10 cellular contexts compared by ENCODE assay signal in genomic region chr9:137055385-137056364, GRCh38. TPM values are rescaled to one million over a fixed set of nuclear protein-coding genes. Genes with fewer than 3 reads are reported as not detected.
DNase-seq lines count a peak whose midpoint lies in the region; TF ChIP-seq lines count a peak whose summit lies in the region.
"Had no signal": no experiment of that assay in that cellular context is flagged by ENCODE, and none has a peak within 500 bp of the region (broad histone marks: within the 10 kb centered on the region; RNA-seq: fewer than 3 reads in every experiment).

No MANE protein-coding gene starts in this region.

- TF ChIP-seq CTCF in BE2C (IDR thresholded peaks at IDR 0.05; ENCODE audit: low read depth, low read length) (no peak), neural crest cell (conservative IDR thresholded peaks at IDR 0.05) (no peak)

- no peaks in the 10 kb centered on the region for H3K27me3 ChIP-seq in BE2C
- H3K27me3 ChIP-seq in effector memory CD4-positive, alpha-beta T cell (replicated peaks; ENCODE audit: control insufficient read depth, insufficient read depth, low read length, poor library complexity, severe bottlenecking) = peaks cover 11% of the 10 kb centered on the region

- DNase-seq in BE2C = peak; percentile 86
- peak; percentile 63 to 86 for DNase-seq in NCI-H446 (lab: John Stamatoyannopoulos, UW)
- DNase-seq in fibroblast of gingiva (ENCODE audit: low read depth) = peak; percentile 66
- DNase-seq in neural crest cell (ENCODE audit: low read depth, low spot score) = no peak
- DNase-seq in activated T-helper 2 cell treated with anti-CD3 and anti-CD28 coated beads, Interferon-gamma antibody, Interleukin-2, Interleukin-4, amounts not matched to agents 10 μg/mL and 5 μg/mL and 100 μg/mL, durations not matched to agents 14 hours and 24 hours and 36 hours (ENCODE audit: low spot score) = no peak
- no peak for DNase-seq in NCI-H1930 (lab: John Stamatoyannopoulos, UW)
- no peak for DNase-seq in NCI-H1436 (lab: John Stamatoyannopoulos, UW)
- no peak for DNase-seq in effector memory CD4-positive, alpha-beta T cell
- DNase-seq: activated naive CD4-positive, alpha-beta T cell had no signal

- no peaks in the 10 kb centered on the region for H3K4me1 Mint-ChIP-seq in neural crest cell
- no peaks in the 10 kb centered on the region for H3K4me1 Mint-ChIP-seq in activated T-helper 2 cell treated with anti-CD3 and anti-CD28 coated beads, Interferon-gamma antibody, Interleukin-2, Interleukin-4, amounts not matched to agents 10 μg/mL and 5 μg/mL and 100 μg/mL, durations not matched to agents 14 hours and 24 hours and 36 hours (ENCODE audit: low read depth)

- no peaks in the 10 kb centered on the region for H3K36me3 Mint-ChIP-seq in neural crest cell (ENCODE audit: low read depth)
- H3K36me3 Mint-ChIP-seq in activated T-helper 2 cell treated with anti-CD3 and anti-CD28 coated beads, Interferon-gamma antibody, Interleukin-2, Interleukin-4, amounts not matched to agents 10 μg/mL and 5 μg/mL and 100 μg/mL, durations not matched to agents 14 hours and 24 hours and 36 hours (ENCODE audit: low read depth) = no peaks in the 10 kb centered on the region

- H3K27me3 Mint-ChIP-seq in neural crest cell (ENCODE audit: low read depth) = peaks cover 72% of the 10 kb centered on the region
- peaks cover 7% of the 10 kb centered on the region for H3K27me3 Mint-ChIP-seq in activated T-helper 2 cell treated with anti-CD3 and anti-CD28 coated beads, Interferon-gamma antibody, Interleukin-2, Interleukin-4, amounts not matched to agents 10 μg/mL and 5 μg/mL and 100 μg/mL, durations not matched to agents 14 hours and 24 hours and 36 hours (ENCODE audit: low read depth)

- peak overlapping the region; percentile 14 for H3K4me3 ChIP-seq in BE2C (ENCODE audit: low read depth, low read length)
- H3K4me3 ChIP-seq in effector memory CD4-positive, alpha-beta T cell (ENCODE audit: insufficient read depth, low read depth, low read length, poor library complexity, severe bottlenecking) = no peak overlapping the region

- H3K36me3 ChIP-seq in BE2C = no peaks in the 10 kb centered on the region
- no peaks in the 10 kb centered on the region for H3K36me3 ChIP-seq in effector memory CD4-positive, alpha-beta T cell (ENCODE audit: control insufficient read depth, insufficient read depth, low read length)

- H3K9me3 ChIP-seq in BE2C = no peaks in the 10 kb centered on the region
- H3K9me3 ChIP-seq in effector memory CD4-positive, alpha-beta T cell (ENCODE audit: control insufficient read depth, low read length) = no peaks in the 10 kb centered on the region

- H3K27ac Mint-ChIP-seq in neural crest cell (ENCODE audit: unreplicated experiment) = peak overlapping the region; percentile 27
- no peak overlapping the region for H3K27ac Mint-ChIP-seq in activated T-helper 2 cell treated with anti-CD3 and anti-CD28 coated beads, Interferon-gamma antibody, Interleukin-2, Interleukin-4, amounts not matched to agents 10 μg/mL and 5 μg/mL and 100 μg/mL, durations not matched to agents 14 hours and 24 hours and 36 hours

- no peak overlapping the region for H3K4me3 Mint-ChIP-seq in neural crest cell
- no peak overlapping the region for H3K4me3 Mint-ChIP-seq in activated T-helper 2 cell treated with anti-CD3 and anti-CD28 coated beads, Interferon-gamma antibody, Interleukin-2, Interleukin-4, amounts not matched to agents 10 μg/mL and 5 μg/mL and 100 μg/mL, durations not matched to agents 14 hours and 24 hours and 36 hours (ENCODE audit: low read depth)

- H3K27ac ChIP-seq in effector memory CD4-positive, alpha-beta T cell (ENCODE audit: insufficient read depth, low read length, poor library complexity, severe bottlenecking) = no peak overlapping the region

- peaks cover 15% of the 10 kb centered on the region for H3K4me1 ChIP-seq in BE2C
- peaks cover 10% of the 10 kb centered on the region for H3K4me1 ChIP-seq in effector memory CD4-positive, alpha-beta T cell (ENCODE audit: control insufficient read depth, insufficient read depth, low read length, poor library complexity, severe bottlenecking)

- no peaks in the 10 kb centered on the region for H3K9me3 Mint-ChIP-seq in neural crest cell
- no peaks in the 10 kb centered on the region for H3K9me3 Mint-ChIP-seq in activated T-helper 2 cell treated with anti-CD3 and anti-CD28 coated beads, Interferon-gamma antibody, Interleukin-2, Interleukin-4, amounts not matched to agents 10 μg/mL and 5 μg/mL and 100 μg/mL, durations not matched to agents 14 hours and 24 hours and 36 hours

- intact Hi-C loops in activated T-helper 2 cell treated with anti-CD3 and anti-CD28 coated beads, Interferon-gamma antibody, Interleukin-2, Interleukin-4, amounts not matched to agents 10 μg/mL and 5 μg/mL and 100 μg/mL, durations not matched to agents 14 hours and 24 hours and 36 hours (cut with micrococcal nuclease) = no loop called here

RNA-seq across cellular contexts. Expression of gene ENTPD2, which starts 1.8 kb away (rescaled TPM):
- polyA plus RNA-seq in BE2C (2012; ENCODE audit: insufficient read depth, insufficient read length, low read depth) = not detected
- total RNA-seq in neural crest cell = not detected in 2 replicates
- total RNA-seq in activated T-helper 2 cell treated with anti-CD3 and anti-CD28 coated beads, Interferon-gamma antibody, Interleukin-2, Interleukin-4, amounts not matched to agents 10 μg/mL and 5 μg/mL and 100 μg/mL, durations not matched to agents 14 hours and 24 hours and 36 hours = not detected in 2 replicates
- total RNA-seq: pulmonary artery endothelial cell had no signal

RNA-seq across cellular contexts. Expression of gene NPDC1, which starts 9.7 kb away (rescaled TPM):
- polyA plus RNA-seq in BE2C (2012; ENCODE audit: insufficient read depth, insufficient read length, low read depth) = 377 TPM
- 54.7 and 61.1 TPM in 2 replicates for total RNA-seq in neural crest cell
- 32.7 and 36.0 TPM in 2 replicates for total RNA-seq in activated T-helper 2 cell treated with anti-CD3 and anti-CD28 coated beads, Interferon-gamma antibody, Interleukin-2, Interleukin-4, amounts not matched to agents 10 μg/mL and 5 μg/mL and 100 μg/mL, durations not matched to agents 14 hours and 24 hours and 36 hours

RNA-seq across cellular contexts. Expression of gene SAPCD2, which starts 14.7 kb away (rescaled TPM):
- polyA plus RNA-seq in BE2C (2012; ENCODE audit: insufficient read depth, insufficient read length, low read depth) = 105 TPM
- 29.8 and 31.1 TPM in 2 replicates for total RNA-seq in neural crest cell
- total RNA-seq in activated T-helper 2 cell treated with anti-CD3 and anti-CD28 coated beads, Interferon-gamma antibody, Interleukin-2, Interleukin-4, amounts not matched to agents 10 μg/mL and 5 μg/mL and 100 μg/mL, durations not matched to agents 14 hours and 24 hours and 36 hours = 26.5 and 27.1 TPM in 2 replicates

RNA-seq across cellular contexts. Expression of gene UAP1L1, which starts 21.6 kb away (rescaled TPM):
- polyA plus RNA-seq in BE2C (2012; ENCODE audit: insufficient read depth, insufficient read length, low read depth) = 160 TPM
- 2.6 and 2.9 TPM in 2 replicates for total RNA-seq in neural crest cell
- total RNA-seq in activated T-helper 2 cell treated with anti-CD3 and anti-CD28 coated beads, Interferon-gamma antibody, Interleukin-2, Interleukin-4, amounts not matched to agents 10 μg/mL and 5 μg/mL and 100 μg/mL, durations not matched to agents 14 hours and 24 hours and 36 hours = 20.0 and 22.3 TPM in 2 replicates

RNA-seq across cellular contexts. Expression of gene FUT7, which starts 23.8 kb away (rescaled TPM):
- 0.88 TPM for polyA plus RNA-seq in BE2C (2012; ENCODE audit: insufficient read depth, insufficient read length, low read depth)
- total RNA-seq in neural crest cell = 0.14 TPM in 1 of 2 replicates, not detected in the other
- total RNA-seq in activated T-helper 2 cell treated with anti-CD3 and anti-CD28 coated beads, Interferon-gamma antibody, Interleukin-2, Interleukin-4, amounts not matched to agents 10 μg/mL and 5 μg/mL and 100 μg/mL, durations not matched to agents 14 hours and 24 hours and 36 hours = 0.21 TPM in 1 of 2 replicates, not detected in the other
- total RNA-seq: pulmonary artery endothelial cell had no signal

Comparison
In these comparisons a context has a peak if more than half of its experiments do, and no peak if none do; other contexts are left out.
1. DNase-seq: peak in BE2C (single experiment), NCI-H446 (2 of 2) and fibroblast of gingiva (single experiment); none in neural crest cell (single experiment), activated T-helper 2 cell treated with anti-CD3 and anti-CD28 coated beads, Interferon-gamma antibody, Interleukin-2, Interleukin-4, amounts not matched to agents 10 μg/mL and 5 μg/mL and 100 μg/mL, durations not matched to agents 14 hours and 24 hours and 36 hours (single experiment), NCI-H1930 (0 of 2), NCI-H1436 (single experiment) and effector memory CD4-positive, alpha-beta T cell (0 of 3).